Comparison of ENCODE assay signal across 20 cellular contexts in the genomic region with DNA sequence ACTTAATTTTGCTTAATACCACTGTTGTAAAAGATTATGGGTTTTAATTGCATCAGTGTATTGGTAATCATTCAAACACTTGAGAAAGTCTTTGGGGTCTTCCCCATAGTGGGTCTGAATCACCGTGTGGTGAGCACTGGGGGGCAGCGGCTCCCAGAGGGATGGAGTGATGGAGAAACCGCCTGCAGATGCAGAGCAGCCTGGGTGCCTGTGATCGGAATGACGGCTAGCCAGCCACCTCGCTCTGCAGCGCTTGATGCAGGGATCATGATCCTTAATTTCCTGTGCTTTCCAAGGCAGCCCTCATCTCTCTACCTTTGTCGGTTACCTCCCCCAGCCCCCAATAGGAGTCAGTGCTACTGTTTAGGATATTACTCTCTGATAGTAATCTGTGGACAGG.
"Had no signal": no experiment of that assay in that cellular context is flagged by ENCODE, and none has a peak within 500 bp of the region (broad histone marks: within the 10 kb centered on the region; RNA-seq: fewer than 3 reads in every experiment).

No MANE protein-coding gene starts in this region.

- H3K27me3 Mint-ChIP-seq: activated CD4-positive, alpha-beta memory T cell treated with anti-CD3 and anti-CD28 coated beads for 36 hours; activated CD4-positive, alpha-beta T cell treated with anti-CD3 and anti-CD28 coated beads, Interleukin-2, amount 10 ng/mL, durations not matched to agents 7 days and 5 days; activated naive CD8-positive, alpha-beta T cell treated with anti-CD3 and anti-CD28 coated beads, Interleukin-2, amount 50 U/mL, for 24 hours had no signal

- H3K27ac Mint-ChIP-seq: activated CD4-positive, alpha-beta memory T cell treated with anti-CD3 and anti-CD28 coated beads for 36 hours; activated CD4-positive, alpha-beta T cell treated with anti-CD3 and anti-CD28 coated beads, Interleukin-2, amount 10 ng/mL, durations not matched to agents 7 days and 5 days; activated naive CD4-positive, alpha-beta T cell treated with anti-CD3 and anti-CD28 coated beads, Interleukin-2, amount 50 U/mL, for 72 hours; activated naive CD8-positive, alpha-beta T cell treated with anti-CD3 and anti-CD28 coated beads, Interleukin-2, amount 50 U/mL, for 24 hours had no signal

- H3K27ac ChIP-seq: brain microvascular endothelial cell had no signal

- H3K4me3 ChIP-seq: cardiac muscle cell had no signal

- ATAC-seq: activated naive CD4-positive, alpha-beta T cell treated with anti-CD3 and anti-CD28 coated beads, Interleukin-2, amount 50 U/mL, for 72 hours; activated T-cell treated with anti-CD3 and anti-CD28 coated beads, Interleukin-2, amount 50 U/mL, for 4 hours had no signal

- H3K27me3 ChIP-seq: brain microvascular endothelial cell, cardiac muscle cell had no signal

- H3K36me3 ChIP-seq: brain microvascular endothelial cell, cardiac muscle cell had no signal

- H3K4me3 Mint-ChIP-seq: activated CD4-positive, alpha-beta memory T cell treated with anti-CD3 and anti-CD28 coated beads for 36 hours; activated CD4-positive, alpha-beta T cell treated with anti-CD3 and anti-CD28 coated beads, Interleukin-2, amount 10 ng/mL, durations not matched to agents 7 days and 5 days; activated naive CD8-positive, alpha-beta T cell treated with anti-CD3 and anti-CD28 coated beads, Interleukin-2, amount 50 U/mL, for 24 hours; activated T-cell treated with anti-CD3 and anti-CD28 coated beads, Interleukin-2, amount 50 U/mL, for 4 hours had no signal

- DNase-seq: activated CD4-positive, alpha-beta memory T cell treated with anti-CD3 and anti-CD28 coated beads for 36 hours; activated CD4-positive, alpha-beta T cell treated with anti-CD3 and anti-CD28 coated beads, Interleukin-2, amount 10 ng/mL, durations not matched to agents 7 days and 5 days; activated CD4-positive, CD25-positive, alpha-beta regulatory T cell; activated CD8-positive, alpha-beta memory T cell treated with anti-CD3 and anti-CD28 coated beads for 24 hours; activated effector memory CD4-positive, alpha-beta T cell treated with anti-CD3 and anti-CD28 coated beads, Interleukin-2, amount 50 U/mL, for 16 hours; activated naive CD4-positive, alpha-beta T cell treated with Interleukin-2 at 50 U/mL for 16 hours; activated naive CD8-positive, alpha-beta T cell treated with anti-CD3 and anti-CD28 coated beads, Interleukin-2, amount 50 U/mL, for 24 hours; activated T-cell treated with anti-CD3 and anti-CD28 coated beads, Interleukin-2, amount 50 U/mL, for 4 hours; amniotic stem cell; brain microvascular endothelial cell; NCI-H1436 treated with DMSO at 0.1 percent for 48 hours; NCI-H187; NCI-H2081; NCI-H69; NK-92 treated with Interleukin-12 subunit alpha and Interleukin-12 subunit beta, amount 100 ng/mL, for 24 hours; SHP77; T-helper 2 cell; T1000 had no signal
